In genomic region chr3:185926445-185926844, GRCh38 we compare ENCODE assay signal across 12 cellular contexts. TPM values are rescaled to one million over a fixed set of nuclear protein-coding genes. Genes with fewer than 3 reads are reported as not detected.
DNase-seq lines count a peak whose midpoint lies in the region; ATAC-seq and TF ChIP-seq lines count a peak whose summit lies in the region.
"Had no signal": no experiment of that assay in that cellular context is flagged by ENCODE, and none has a peak within 500 bp of the region (broad histone marks: within the 10 kb centered on the region; RNA-seq: fewer than 3 reads in every experiment).

No MANE protein-coding gene starts in this region.

- peaks cover 96% of the 10 kb centered on the region for H3K36me3 Mint-ChIP-seq in CD8-positive, alpha-beta T cell
- peaks cover 28% of the 10 kb centered on the region for H3K36me3 Mint-ChIP-seq in chondrocyte (ENCODE audit: low read depth)
- H3K36me3 Mint-ChIP-seq in natural killer cell: peaks cover 46% of the 10 kb centered on the region

- H3K4me3 ChIP-seq in CD8-positive, alpha-beta T cell (ENCODE audit: low read depth, low read length): no peak overlapping the region
- no peak overlapping the region for H3K4me3 ChIP-seq in Karpas-422 (ENCODE audit: low read length)
- H3K4me3 ChIP-seq: SJCRH30 had no signal

- CTCF ChIA-PET in CD8-positive, alpha-beta T cell (lab: Charles Lee): interaction anchor here (1.3 to 3.8 kb wide), 2 partner anchors 10 to 17 kb away, joined by 3 to 20 read pairs; no protein-coding TSS in a partner anchor

- H3K36me3 ChIP-seq in CD8-positive, alpha-beta T cell (ENCODE audit: insufficient read depth, low read length): peaks cover 46% of the 10 kb centered on the region
- peaks cover 99% of the 10 kb centered on the region for H3K36me3 ChIP-seq in Karpas-422 (ENCODE audit: insufficient read depth, low read length)

- no peak for DNase-seq in CD8-positive, alpha-beta T cell
- DNase-seq in Karpas-422: peak; percentile 44
- no peak for DNase-seq in chondrocyte (ENCODE audit: low spot score)
- no peak for DNase-seq in natural killer cell
- DNase-seq in GM13976 (ENCODE audit: low spot score): no peak
- DNase-seq in stimulated activated CD4-positive, alpha-beta T cell treated with anti-CD3 and anti-CD28 coated beads, Interleukin-4, amount 100 ng/mL, for 24 hours: no peak
- DNase-seq in kidney tubule cell (ENCODE audit: low spot score): no peak
- DNase-seq: erythroblast, NCI-H524 treated with DMSO at 0.1 percent for 48 hours, SJCRH30 had no signal

- H3K79me2 ChIP-seq in Karpas-422 (ENCODE audit: low read length): peaks cover 91% of the 10 kb centered on the region

- TF ChIP-seq CTCF in CD8-positive, alpha-beta T cell (IDR thresholded peaks at IDR 0.05): no peak
- TF ChIP-seq CTCF in chondrocyte (IDR thresholded peaks at IDR 0.05): no peak
- no peak for TF ChIP-seq CTCF in natural killer cell (IDR thresholded peaks at IDR 0.05)
- no peak for TF ChIP-seq CTCF in GM13976 (IDR thresholded peaks at IDR 0.05; ENCODE audit: borderline replicate concordance, control extremely low read depth, extremely low read depth, insufficient read depth, missing control alignments)

- no peaks in the 10 kb centered on the region for H3K9me2 ChIP-seq in Karpas-422 (replicated peaks; ENCODE audit: insufficient read depth, low read length)

- H3K9ac ChIP-seq in Karpas-422 (ENCODE audit: low read length): no peak overlapping the region

- H2AFZ ChIP-seq in Karpas-422 (ENCODE audit: low read length): no peak overlapping the region

- no peaks in the 10 kb centered on the region for H3K27me3 ChIP-seq in CD8-positive, alpha-beta T cell (ENCODE audit: insufficient read depth, low read length)
- no peaks in the 10 kb centered on the region for H3K27me3 ChIP-seq in Karpas-422 (ENCODE audit: low read length)
- H3K27me3 ChIP-seq: SJCRH30 had no signal

- H3K27me3 Mint-ChIP-seq in CD8-positive, alpha-beta T cell (ENCODE audit: low read depth): no peaks in the 10 kb centered on the region
- H3K27me3 Mint-ChIP-seq in chondrocyte (ENCODE audit: low read depth): no peaks in the 10 kb centered on the region
- H3K27me3 Mint-ChIP-seq in natural killer cell (ENCODE audit: low read depth in 2 of 2): no peaks in the 10 kb centered on the region

- ATAC-seq in CD8-positive, alpha-beta T cell: no peak
- ATAC-seq in natural killer cell (no peak), HG03378 (IDR thresholded peaks at IDR 0.05; ENCODE audit: unreplicated experiment) (no peak)

- H3K27ac Mint-ChIP-seq in CD8-positive, alpha-beta T cell: peak overlapping the region; percentile 62
- peak overlapping the region; percentile 8 for H3K27ac Mint-ChIP-seq in chondrocyte (ENCODE audit: unreplicated experiment)
- H3K27ac Mint-ChIP-seq in natural killer cell: peak overlapping the region; percentile 80 to 100

- no peaks in the 10 kb centered on the region for H3K9me3 ChIP-seq in CD8-positive, alpha-beta T cell (ENCODE audit: low read length)
- H3K9me3 ChIP-seq in Karpas-422 (ENCODE audit: low read length): no peaks in the 10 kb centered on the region
- H3K9me3 ChIP-seq: SJCRH30 had no signal

- in situ Hi-C loops in GM13976 (cut with MboI; ENCODE audit: low sequenced_read_pairs, unreplicated experiment): no loop called here

- intact Hi-C loops in CD8-positive, alpha-beta T cell (cut with DNase I, micrococcal nuclease): no loop called here
- intact Hi-C loops in natural killer cell (cut with micrococcal nuclease): no loop called here

- POLR2A ChIA-PET in CD8-positive, alpha-beta T cell (lab: Charles Lee): interaction anchor here (4.4 to 7.8 kb wide), 2 partner anchors 10 to 13 kb away, joined by 21 to 85 read pairs; partner anchors contain the start of gene TRA2B

- no peak overlapping the region for H3K27ac ChIP-seq in CD8-positive, alpha-beta T cell (ENCODE audit: low read depth, low read length)
- no peak overlapping the region for H3K27ac ChIP-seq in Karpas-422 (ENCODE audit: low read length)
- H3K27ac ChIP-seq: C4-2B, SJCRH30 had no signal

- H3K4me1 Mint-ChIP-seq in CD8-positive, alpha-beta T cell (ENCODE audit: low read depth): peaks cover 77% of the 10 kb centered on the region
- peaks cover 70% of the 10 kb centered on the region for H3K4me1 Mint-ChIP-seq in chondrocyte (ENCODE audit: low read depth)
- H3K4me1 Mint-ChIP-seq in natural killer cell: peaks cover 81 to 83% of the 10 kb centered on the region in 2 donors

- H3K9me3 Mint-ChIP-seq in CD8-positive, alpha-beta T cell: no peaks in the 10 kb centered on the region
- no peaks in the 10 kb centered on the region for H3K9me3 Mint-ChIP-seq in chondrocyte (ENCODE audit: low read depth)
- no peaks in the 10 kb centered on the region for H3K9me3 Mint-ChIP-seq in natural killer cell

- peaks cover 97% of the 10 kb centered on the region for H4K20me1 ChIP-seq in Karpas-422 (ENCODE audit: insufficient read depth, low read depth, low read length)

- peaks cover 57% of the 10 kb centered on the region for H3K4me1 ChIP-seq in CD8-positive, alpha-beta T cell (ENCODE audit: insufficient read depth, low read length)
- H3K4me1 ChIP-seq in Karpas-422 (ENCODE audit: low read length): peaks cover 35% of the 10 kb centered on the region

- H3K4me2 ChIP-seq in Karpas-422 (ENCODE audit: low read depth, low read length, poor library complexity, severe bottlenecking): no peak overlapping the region

- peak overlapping the region; percentile 46 for H3K4me3 Mint-ChIP-seq in CD8-positive, alpha-beta T cell
- H3K4me3 Mint-ChIP-seq in chondrocyte (ENCODE audit: unreplicated experiment): no peak overlapping the region
- peak overlapping the region; percentile 32 for H3K4me3 Mint-ChIP-seq in natural killer cell

RNA-seq across cellular contexts. Expression of gene TRA2B, which starts 11.4 kb away (rescaled TPM):
- total RNA-seq in CD8-positive, alpha-beta T cell: 100 to 1,000 TPM; 455 to 472 TPM
- 328 and 331 TPM in 2 replicates for total RNA-seq in Karpas-422 (2014; rRNA removed; shearing (Covaris generic); ENCODE audit: low replicate concordance)
- total RNA-seq in chondrocyte (75.7 to 117 TPM (median 85.8 TPM) in 3 replicates), natural killer cell (100 to 1,000 TPM; 565 to 669 (median 596) TPM)

Comparison
In these comparisons a context has a peak if more than half of its experiments do, and no peak if none do; other contexts are left out.
1. H3K27ac Mint-ChIP-seq: peak in every context shown above with its lines; median percentile 90 in natural killer cell; 62 in CD8-positive, alpha-beta T cell; 8 in chondrocyte.